In the genomic region with DNA sequence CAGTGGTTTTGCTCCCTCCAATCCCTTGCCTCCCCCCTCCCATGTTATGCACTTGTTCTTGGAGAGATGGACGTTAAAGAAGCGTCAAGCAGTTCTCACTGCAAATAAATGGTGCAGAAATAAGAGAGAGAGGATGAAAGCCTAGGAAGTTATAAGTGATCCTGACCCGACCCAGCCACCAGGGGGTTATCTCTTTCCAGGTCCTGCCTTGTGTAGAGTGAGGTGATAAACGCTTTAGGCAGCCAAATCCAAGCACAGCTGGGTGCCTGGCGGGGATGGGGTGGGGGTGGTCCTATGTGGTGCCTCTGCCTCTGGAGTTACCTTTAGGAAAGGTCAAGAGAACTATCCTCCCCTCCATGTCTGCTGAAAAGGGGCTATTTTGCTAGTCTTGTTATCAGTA, we compare ENCODE assay signal across 11 cellular contexts. TPM values are rescaled to one million over a fixed set of nuclear protein-coding genes. Genes with fewer than 3 reads are reported as not detected.
A peak's percentile ranks its signal among the peaks of the same experiment; 100 is the strongest.
DNase-seq lines count a peak whose midpoint lies in the region; ATAC-seq and TF ChIP-seq lines count a peak whose summit lies in the region.
"Had no signal": no experiment of that assay in that cellular context is flagged by ENCODE, and none has a peak within 500 bp of the region (broad histone marks: within the 10 kb centered on the region; RNA-seq: fewer than 3 reads in every experiment).

No MANE protein-coding gene starts in this region.

- peak; percentile 85 for ATAC-seq in HCT116
- no peak for ATAC-seq in natural killer cell treated with Interleukin-12 subunit alpha and Interleukin-12 subunit beta and Interleukin-15 and Interleukin-18, amount 100 ng/mL, for 72 hours

- H3K9me3 ChIP-seq in HCT116 (ENCODE audit: control insufficient read depth in 1 of 2, insufficient read depth in 1 of 2, low read depth in 1 of 2, low read length in 2 of 2), result no peaks in the 10 kb centered on the region
- no peaks in the 10 kb centered on the region for H3K9me3 ChIP-seq in SK-N-SH
- H3K9me3 ChIP-seq in ovary, result no peaks in the 10 kb centered on the region
- H3K9me3 ChIP-seq: right atrium auricular region, testis had no signal

- H3K4me2 ChIP-seq in HCT116 (ENCODE audit: low read length), result no peak overlapping the region
- no peak overlapping the region for H3K4me2 ChIP-seq in SK-N-SH

- intact Hi-C loops in HCT116 (cut with micrococcal nuclease) (no loop called here), ovary (cut with DNase I) (no loop called here)

- CTCF ChIA-PET in HCT116 (lab: Charles Lee) (interaction anchor here (1.6 kb wide), 1 partner anchor 9 kb away, joined by 7 read pairs; the partner anchor contains the start of gene TFAP2A), SK-N-SH (lab: Yijun Ruan, JAX) (interaction anchor here (2.1 kb wide), 1 partner anchor 11 kb away, joined by 7 read pairs; no protein-coding TSS in a partner anchor)

- H3K9me2 ChIP-seq in HCT116 (ENCODE audit: insufficient read depth) (no peaks in the 10 kb centered on the region), SK-N-SH (no peaks in the 10 kb centered on the region)

- H3K9me3 Mint-ChIP-seq in neural crest cell, result no peaks in the 10 kb centered on the region
- peaks cover 4% of the 10 kb centered on the region for H3K9me3 Mint-ChIP-seq in natural killer cell treated with Interleukin-12 subunit alpha and Interleukin-12 subunit beta and Interleukin-15 and Interleukin-18, amount 100 ng/mL, for 72 hours

- TF ChIP-seq POLR2A in HCT116 (IDR thresholded peaks at IDR 0.05; ENCODE audit: borderline replicate concordance, extremely low read depth, insufficient read depth, insufficient read length) (no peak), ovary (IDR thresholded peaks at IDR 0.05) (no peak)

- H3K36me3 ChIP-seq in HCT116 (ENCODE audit: control insufficient read depth in 1 of 2, insufficient read depth in 2 of 2, low read length in 2 of 2) (no peaks in the 10 kb centered on the region), SK-N-SH (replicated peaks in 1 of 2; ENCODE audit: control insufficient read depth in 1 of 2, insufficient read depth in 2 of 2, low read length in 1 of 2) (no peaks in the 10 kb centered on the region), ovary (no peaks in the 10 kb centered on the region)
- H3K36me3 ChIP-seq: right atrium auricular region had no signal

- TF ChIP-seq CTCF in HCT116 (IDR thresholded peaks at IDR 0.05 in 2 of 3, conservative IDR thresholded peaks at IDR 0.05 in 1 of 3; ENCODE audit: borderline replicate concordance in 1 of 3, insufficient read depth in 1 of 3, low read depth in 2 of 3, low read length in 2 of 3), result peak in 2 of 3 experiments; percentile 43 to 54; a peak in 4 of 6 replicates
- TF ChIP-seq CTCF in SK-N-SH (IDR thresholded peaks at IDR 0.05), result peak; percentile 30; the same call in 1 of the 2 replicates
- TF ChIP-seq CTCF in neural crest cell (conservative IDR thresholded peaks at IDR 0.05), result peak; percentile 49
- no peak for TF ChIP-seq CTCF in ovary (IDR thresholded peaks at IDR 0.05)

- no TSS peak for BruUV-seq in HCT116 (replicated peaks; lab: Mats Ljungman, UMichigan)

- H3K27me3 Mint-ChIP-seq in neural crest cell (ENCODE audit: low read depth), result peaks cover 95% of the 10 kb centered on the region
- peaks cover 54 to 65% of the 10 kb centered on the region in 2 donors for H3K27me3 Mint-ChIP-seq in natural killer cell treated with Interleukin-12 subunit alpha and Interleukin-12 subunit beta and Interleukin-15 and Interleukin-18, amount 100 ng/mL, for 72 hours

- POLR2A ChIA-PET in HCT116 (lab: Charles Lee), result no interaction called here
- POLR2A ChIA-PET in SK-N-SH (lab: Yijun Ruan, JAX), result no interaction called here

- H3F3A ChIP-seq in SK-N-SH (replicated peaks; ENCODE audit: insufficient read depth), result no peaks in the 10 kb centered on the region

- peak overlapping the region; percentile 8 for H3K4me3 Mint-ChIP-seq in neural crest cell
- no peak overlapping the region for H3K4me3 Mint-ChIP-seq in natural killer cell treated with Interleukin-12 subunit alpha and Interleukin-12 subunit beta and Interleukin-15 and Interleukin-18, amount 100 ng/mL, for 72 hours

- TF ChIP-seq EP300 in SK-N-SH (IDR thresholded peaks at IDR 0.05; ENCODE audit: borderline replicate concordance in 1 of 2, low read depth in 1 of 2, low read length in 1 of 2) (no peak), ovary (IDR thresholded peaks at IDR 0.05) (no peak)

- H3K27me3 ChIP-seq in HCT116 (ENCODE audit: insufficient read depth, low read length) (no peaks in the 10 kb centered on the region), SK-N-SH (ENCODE audit: insufficient read depth) (peaks cover 79% of the 10 kb centered on the region), ovary (no peaks in the 10 kb centered on the region)
- H3K27me3 ChIP-seq: testis had no signal

- H3K79me2 ChIP-seq in HCT116 (ENCODE audit: insufficient read depth, low read length) (no peaks in the 10 kb centered on the region), SK-N-SH (ENCODE audit: insufficient read depth) (no peaks in the 10 kb centered on the region)

- no peak overlapping the region for H2AFZ ChIP-seq in HCT116 (ENCODE audit: low read depth, low read length, poor library complexity, severe bottlenecking)
- no peak overlapping the region for H2AFZ ChIP-seq in SK-N-SH (ENCODE audit: low read depth)

- WGBS in SK-N-SH (ENCODE audit: low lambda C conversion rate), result 1% methylated on average over 5 of the region's 5 CpGs
- WGBS in ovary, 3 donors, result 0 to 2% (median 2%) methylated on average over 5 of the region's 5 CpGs

- H3K4me3 ChIP-seq in HCT116 (replicated peaks in 1 of 2; ENCODE audit: low read depth in 1 of 2, low read length in 2 of 2) (no peak overlapping the region), SK-N-SH (ENCODE audit: low read depth in 2 of 2, low read length in 1 of 2) (no peak overlapping the region), ovary (no peak overlapping the region)
- H3K4me3 ChIP-seq: right atrium auricular region, testis had no signal

- H4K20me1 ChIP-seq in HCT116 (ENCODE audit: insufficient read depth) (no peaks in the 10 kb centered on the region), SK-N-SH (ENCODE audit: insufficient read depth) (no peaks in the 10 kb centered on the region)

- no peak overlapping the region for H3K27ac Mint-ChIP-seq in neural crest cell (ENCODE audit: unreplicated experiment)
- no peak overlapping the region for H3K27ac Mint-ChIP-seq in natural killer cell treated with Interleukin-12 subunit alpha and Interleukin-12 subunit beta and Interleukin-15 and Interleukin-18, amount 100 ng/mL, for 72 hours

- RAD21 ChIA-PET in HCT116 (lab: Charles Lee; ENCODE audit: low non-redundant PET in 1 of 2, low total read pairs in 2 of 2, uncharacterized antibody in 2 of 2, unreplicated experiment in 2 of 2), result no interaction called here

- H3K4me1 ChIP-seq in HCT116 (ENCODE audit: control insufficient read depth in 1 of 2, insufficient read depth in 2 of 2, low read length in 2 of 2), result peaks cover 3 to 7% of the 10 kb centered on the region in 2 experiments; a peak in 2 of 4 replicates
- H3K4me1 ChIP-seq in SK-N-SH (ENCODE audit: control insufficient read depth in 1 of 2, insufficient read depth in 2 of 2, low read depth in 1 of 2, low read length in 1 of 2), result no peaks in the 10 kb centered on the region; a peak in 2 of 4 replicates
- H3K4me1 ChIP-seq in ovary (ENCODE audit: insufficient read depth), result peaks cover 3% of the 10 kb centered on the region

- H3K27ac ChIP-seq in HCT116 (ENCODE audit: low read depth, low read length) (no peak overlapping the region), SK-N-SH (ENCODE audit: low read depth in 2 of 2, low read length in 1 of 2) (no peak overlapping the region), ovary (no peak overlapping the region)
- H3K27ac ChIP-seq: right atrium auricular region, testis had no signal

- DNase-seq in NCI-H2029 (lab: John Stamatoyannopoulos, UW) (peak; percentile 32), NCI-H2029 treated with DMSO at 0.1 percent for 48 hours (lab: John Stamatoyannopoulos, UW) (no peak), HCT116 (ENCODE audit: low read depth, low spot score) (no peak), SK-N-SH (peak; percentile 30), neural crest cell (ENCODE audit: low read depth, low spot score) (no peak), ovary (no peak), amniotic stem cell (lab: John Stamatoyannopoulos, UW) (no peak)
- DNase-seq in natural killer cell treated with Interleukin-12 subunit alpha and Interleukin-12 subunit beta and Interleukin-15 and Interleukin-18, amount 100 ng/mL, for 72 hours (ENCODE audit: low spot score), result no peak
- DNase-seq: amygdala, testis had no signal

- H3K9ac ChIP-seq in HCT116 (ENCODE audit: low read length), result no peak overlapping the region
- H3K9ac ChIP-seq in SK-N-SH, result no peak overlapping the region

- peaks cover 21% of the 10 kb centered on the region for H3K4me1 Mint-ChIP-seq in neural crest cell
- peaks cover 5 to 7% of the 10 kb centered on the region in 2 donors for H3K4me1 Mint-ChIP-seq in natural killer cell treated with Interleukin-12 subunit alpha and Interleukin-12 subunit beta and Interleukin-15 and Interleukin-18, amount 100 ng/mL, for 72 hours (ENCODE audit: low read depth in 2 of 2)

- peaks cover 4% of the 10 kb centered on the region for H3K36me3 Mint-ChIP-seq in neural crest cell (ENCODE audit: low read depth)
- H3K36me3 Mint-ChIP-seq in natural killer cell treated with Interleukin-12 subunit alpha and Interleukin-12 subunit beta and Interleukin-15 and Interleukin-18, amount 100 ng/mL, for 72 hours, result peaks cover 6% of the 10 kb centered on the region

- no peak for TF ChIP-seq RAD21 in HCT116 (IDR thresholded peaks at IDR 0.05; ENCODE audit: low read depth)
- no peak for TF ChIP-seq RAD21 in SK-N-SH (IDR thresholded peaks at IDR 0.05; ENCODE audit: low read length)

TF ChIP-seq in HCT116, 20 proteins besides CTCF, POLR2A, EP300 and RAD21:
- TF ChIP-seq CEBPB (IDR thresholded peaks at IDR 0.05; ENCODE audit: low read depth), result no peak
- no peak for TF ChIP-seq YY1 (IDR thresholded peaks at IDR 0.05; ENCODE audit: extremely low read depth, insufficient replicate concordance, low read depth, low read length)

RNA-seq across cellular contexts. Expression of gene TFAP2A, which starts 9.1 kb away (rescaled TPM):
- total RNA-seq in HCT116 (2021; ENCODE audit: unreplicated experiment) (24.3 TPM), neural crest cell (8.2 and 9.6 TPM in 2 replicates), ovary (under 1 TPM in 6 of 7 donors, not detected in 1; 0.10 to 0.67 (median 0.20) TPM)
- 17.3 and 17.4 TPM in 2 replicates for polyA plus RNA-seq in HCT116 (2012)
- polyA plus RNA-seq in SK-N-SH (2012; rRNA removed) (0.02 and 0.07 TPM in 2 replicates), ovary (under 1 TPM; 0.12 to 0.15 TPM)
- polyA plus RNA-seq in SK-N-SH (2012; cell fraction: cytosol; rRNA removed), result 0.05 TPM in 2 replicates
- polyA plus RNA-seq in SK-N-SH (2012; cell fraction: nucleus; rRNA removed), result 0.07 TPM in 1 of 2 replicates, not detected in the other
- under 1 TPM; 0.07 to 0.31 TPM for total RNA-seq in natural killer cell treated with Interleukin-12 subunit alpha and Interleukin-12 subunit beta and Interleukin-15 and Interleukin-18, amount 100 ng/mL, for 72 hours

Comparison
In these comparisons a context has a peak if more than half of its experiments do, and no peak if none do; other contexts are left out.
1. DNase-seq: peak in NCI-H2029 (single experiment) and SK-N-SH (single experiment); none in NCI-H2029 treated with DMSO at 0.1 percent for 48 hours (single experiment), HCT116 (single experiment), neural crest cell (single experiment), ovary (0 of 5), natural killer cell treated with Interleukin-12 subunit alpha and Interleukin-12 subunit beta and Interleukin-15 and Interleukin-18, amount 100 ng/mL, for 72 hours (single experiment) and amniotic stem cell (single experiment).
2. CTCF ChIP-seq: peak in HCT116 (2 of 3), SK-N-SH (single experiment) and neural crest cell (single experiment); none in ovary (0 of 3).